ENCODE assay signal across 26 cellular contexts in genomic region chr6:122576888-122577287, GRCh38.
"Had no signal": no experiment of that assay in that cellular context is flagged by ENCODE, and none has a peak within 500 bp of the region (broad histone marks: within the 10 kb centered on the region; RNA-seq: fewer than 3 reads in every experiment).

No MANE protein-coding gene starts in this region.

- H3K36me3 ChIP-seq: stomach, suprapubic skin, thoracic aorta, thyroid gland, tibial artery, tibial nerve, transverse colon, upper lobe of left lung, upper lobe of right lung, uterus, vagina had no signal

- H3K4me3 ChIP-seq: stomach, suprapubic skin, testis, thoracic aorta, thyroid gland, tibial artery, tibial nerve, transverse colon, upper lobe of left lung, upper lobe of right lung, uterus, vagina had no signal

- H3K9me3 ChIP-seq: suprapubic skin, testis, thoracic aorta, thyroid gland, tibial nerve, transverse colon, upper lobe of left lung, upper lobe of right lung, uterus, vagina had no signal

- ATAC-seq: stimulated activated effector memory CD8-positive, alpha-beta T cell treated with anti-CD3 and anti-CD28 coated beads, Interleukin-12 subunit alpha, Interleukin-12 subunit beta, amount 100 ng/mL, for 72 hours; stimulated activated memory B cell treated with anti-CD40 and anti-IgM and Interleukin-4, amounts not matched to agents 10 μg/mL and 1 μg/mL and 100 μg/mL, for 72 hours; stimulated activated naive B cell treated with anti-CD40 and anti-IgM and Interleukin-4, amounts not matched to agents 10 μg/mL and 1 μg/mL and 100 μg/mL, for 72 hours; stimulated activated naive CD8-positive, alpha-beta T cell treated with anti-CD3 and anti-CD28 coated beads, Interleukin-15, amount 100 ng/mL, for 72 hours; stimulated activated naive CD8-positive, alpha-beta T cell treated with anti-CD3 and anti-CD28 coated beads, Interleukin-15, Interleukin-2, amounts not matched to agents 100 U/mL and 50 U/mL, for 24 hours; upper lobe of right lung had no signal

- H3K27me3 ChIP-seq: stomach, suprapubic skin, testis, thyroid gland, tibial artery, tibial nerve, transverse colon, upper lobe of left lung, upper lobe of right lung, uterus, vagina had no signal

- DNase-seq: stimulated activated CD4-positive, alpha-beta T cell treated with anti-CD3 and anti-CD28 coated beads, Interleukin-2, amount 100 ng/mL, for 48 hours; stimulated activated CD4-positive, alpha-beta T cell treated with anti-CD3 and anti-CD28 coated beads, Interleukin-4, amount 100 ng/mL, for 1 hour; stimulated activated CD4-positive, alpha-beta T cell treated with anti-CD3 and anti-CD28 coated beads, Interleukin-4, amount 100 ng/mL, for 24 hours; stimulated activated CD4-positive, alpha-beta T cell treated with anti-CD3 and anti-CD28 coated beads, Interleukin-4, amount 100 ng/mL, for 4 hours; stimulated activated CD8-positive, alpha-beta memory T cell treated with anti-CD3 and anti-CD28 coated beads, Interleukin-4, amount 100 ng/mL, for 48 hours; stimulated activated naive B cell treated with anti-CD40 and anti-IgM and Interleukin-4, amounts not matched to agents 10 μg/mL and 1 μg/mL and 100 μg/mL, for 72 hours; stimulated activated naive CD4-positive, alpha-beta T cell; stimulated activated naive CD4-positive, alpha-beta T cell treated with Interleukin-2 at 50 U/mL for 16 hours; stimulated activated naive CD8-positive, alpha-beta T cell treated with anti-CD3 and anti-CD28 coated beads, Interleukin-15, amount 100 ng/mL, for 72 hours; stimulated activated naive CD8-positive, alpha-beta T cell treated with anti-CD3 and anti-CD28 coated beads, Interleukin-15, Interleukin-2, amounts not matched to agents 100 U/mL and 50 U/mL, for 24 hours; stomach; substantia nigra; testis; thyroid gland; tibial artery; transverse colon; trophoblast cell; upper lobe of right lung; uterus had no signal

- H3K4me1 ChIP-seq: stomach, suprapubic skin, testis, thyroid gland, tibial artery, tibial nerve, upper lobe of left lung, upper lobe of right lung, uterus, vagina had no signal

- H3K27ac ChIP-seq: stomach, suprapubic skin, testis, thoracic aorta, thyroid gland, tibial artery, tibial nerve, upper lobe of left lung, upper lobe of right lung, uterus, vagina had no signal
